19 cellular contexts compared by ENCODE assay signal in the genomic region with DNA sequence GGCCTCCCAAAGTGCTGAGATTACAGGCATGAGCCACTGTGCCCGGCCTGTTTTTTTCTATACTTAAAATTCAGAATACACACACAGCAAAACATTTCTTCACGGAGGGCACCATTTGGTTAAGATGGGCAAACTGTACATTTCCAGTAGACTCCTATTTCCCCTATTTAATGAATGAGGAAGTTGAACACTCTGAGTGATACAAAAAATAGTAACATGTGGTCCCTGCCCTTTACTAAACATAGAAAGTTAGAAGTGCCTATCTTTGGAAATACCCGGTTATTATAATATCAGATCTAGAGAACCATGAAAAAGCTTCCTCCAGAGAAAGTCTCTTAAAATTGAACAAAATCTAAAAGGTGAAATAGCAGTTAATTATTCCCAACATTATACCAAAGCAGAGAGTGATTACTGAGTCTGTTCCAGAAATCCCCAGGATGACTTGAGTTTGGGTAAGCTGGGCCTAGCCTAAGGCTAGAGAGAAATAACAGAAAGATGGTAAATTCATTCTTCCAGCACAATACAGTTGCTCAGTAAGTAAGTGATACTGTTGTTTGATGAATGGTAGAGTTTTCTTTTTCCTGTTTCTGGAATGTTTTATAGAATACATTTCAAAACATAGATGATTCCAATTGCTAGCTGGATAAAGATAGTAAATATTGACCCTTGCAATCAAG. TPM values are rescaled to one million over a fixed set of nuclear protein-coding genes. Genes with fewer than 3 reads are reported as not detected.
A peak's percentile ranks its signal among the peaks of the same experiment; 100 is the strongest.
DNase-seq lines count a peak whose midpoint lies in the region; ATAC-seq and TF ChIP-seq lines count a peak whose summit lies in the region.
"Had no signal": no experiment of that assay in that cellular context is flagged by ENCODE, and none has a peak within 500 bp of the region (broad histone marks: within the 10 kb centered on the region; RNA-seq: fewer than 3 reads in every experiment).

No MANE protein-coding gene starts in this region.

- H3K36me3 Mint-ChIP-seq in CD14-positive monocyte, result peaks cover 67 to 83% of the 10 kb centered on the region in 2 donors
- peaks cover 84% of the 10 kb centered on the region for H3K36me3 Mint-ChIP-seq in dendritic cell treated with granulocyte-macrophage colony-stimulating factor and Interleukin-4, amounts not matched to agents 40 ng/mL and 50 ng/mL, for 4 days (ENCODE audit: low read depth)

- H3K4me3 Mint-ChIP-seq in CD14-positive monocyte, result no peak overlapping the region
- no peak overlapping the region for H3K4me3 Mint-ChIP-seq in dendritic cell treated with granulocyte-macrophage colony-stimulating factor and Interleukin-4, amounts not matched to agents 40 ng/mL and 50 ng/mL, for 4 days
- H3K4me3 Mint-ChIP-seq: activated CD4-positive, alpha-beta memory T cell treated with anti-CD3 and anti-CD28 coated beads, Interleukin-2, amount 10 ng/mL, durations not matched to agents 7 days and 5 days; H9; mesothelial cell of epicardium had no signal

- intact Hi-C loops in CD14-positive monocyte (cut with micrococcal nuclease), result no loop called here
- intact Hi-C loops in dendritic cell treated with granulocyte-macrophage colony-stimulating factor and Interleukin-4, amounts not matched to agents 40 ng/mL and 50 ng/mL, for 4 days (cut with micrococcal nuclease), result no loop called here

- no peak for DNase-seq in CD14-positive monocyte (ENCODE audit: low spot score)
- peak; percentile 39 for DNase-seq in NAMALWA (ENCODE audit: low spot score)
- DNase-seq in stimulated activated CD4-positive, alpha-beta T cell treated with anti-CD3 and anti-CD28 coated beads, Interleukin-12 subunit alpha, Interleukin-12 subunit beta, amount 100 ng/mL, for 4 hours, result no peak
- DNase-seq in DMS 273 (lab: John Stamatoyannopoulos, UW; ENCODE audit: unreplicated experiment), result no peak
- DNase-seq: activated CD4-positive, alpha-beta memory T cell treated with anti-CD3 and anti-CD28 coated beads, Interleukin-2, amount 10 ng/mL, durations not matched to agents 7 days and 5 days; activated naive CD4-positive, alpha-beta T cell treated with Interleukin-2 at 50 U/mL for 16 hours; DND-41; H9; NCI-H1092 treated with DMSO at 0.1 percent for 48 hours; NCI-H345; Peyer's patch; posterior cingulate gyrus; T-helper 9 cell; trophoblast cell had no signal

- no peak for TF ChIP-seq CTCF in CD14-positive monocyte (IDR thresholded peaks at IDR 0.05)

- H3K27ac Mint-ChIP-seq in CD14-positive monocyte, result peak overlapping the region; percentile 77 to 89 (median 83)
- peak overlapping the region; percentile 13 for H3K27ac Mint-ChIP-seq in dendritic cell treated with granulocyte-macrophage colony-stimulating factor and Interleukin-4, amounts not matched to agents 40 ng/mL and 50 ng/mL, for 4 days
- H3K27ac Mint-ChIP-seq: activated CD4-positive, alpha-beta memory T cell treated with anti-CD3 and anti-CD28 coated beads, Interleukin-2, amount 10 ng/mL, durations not matched to agents 7 days and 5 days; H9; mesothelial cell of epicardium had no signal

- H3K9me3 Mint-ChIP-seq in CD14-positive monocyte, result no peaks in the 10 kb centered on the region
- H3K9me3 Mint-ChIP-seq in dendritic cell treated with granulocyte-macrophage colony-stimulating factor and Interleukin-4, amounts not matched to agents 40 ng/mL and 50 ng/mL, for 4 days, result no peaks in the 10 kb centered on the region
- H3K9me3 Mint-ChIP-seq: activated CD4-positive, alpha-beta memory T cell treated with anti-CD3 and anti-CD28 coated beads, Interleukin-2, amount 10 ng/mL, durations not matched to agents 7 days and 5 days; H9; mesothelial cell of epicardium had no signal

- H3K4me1 Mint-ChIP-seq in CD14-positive monocyte, result peaks cover 15% of the 10 kb centered on the region
- peaks cover 16% of the 10 kb centered on the region for H3K4me1 Mint-ChIP-seq in dendritic cell treated with granulocyte-macrophage colony-stimulating factor and Interleukin-4, amounts not matched to agents 40 ng/mL and 50 ng/mL, for 4 days (ENCODE audit: low read depth)

- ATAC-seq in GM18909 (IDR thresholded peaks at IDR 0.05; ENCODE audit: poor library complexity, unreplicated experiment), result peak; percentile 46
- no peak for ATAC-seq in GM18867 (IDR thresholded peaks at IDR 0.05; ENCODE audit: unreplicated experiment)
- ATAC-seq in GM18511 (IDR thresholded peaks at IDR 0.05; ENCODE audit: unreplicated experiment), result no peak

- H3K27me3 Mint-ChIP-seq in CD14-positive monocyte (ENCODE audit: low read depth in 3 of 3), result no peaks in the 10 kb centered on the region
- H3K27me3 Mint-ChIP-seq in dendritic cell treated with granulocyte-macrophage colony-stimulating factor and Interleukin-4, amounts not matched to agents 40 ng/mL and 50 ng/mL, for 4 days, result no peaks in the 10 kb centered on the region
- H3K27me3 Mint-ChIP-seq: activated CD4-positive, alpha-beta memory T cell treated with anti-CD3 and anti-CD28 coated beads, Interleukin-2, amount 10 ng/mL, durations not matched to agents 7 days and 5 days had no signal

RNA-seq across cellular contexts. Expression of gene RMC1, which starts 23.3 kb away (rescaled TPM):
- 10 to 100 TPM; 21.9 to 30.1 TPM for polyA plus RNA-seq in CD14-positive monocyte

RNA-seq across cellular contexts. Expression of gene RIOK3, which starts 26.9 kb away (rescaled TPM):
- polyA plus RNA-seq in CD14-positive monocyte, result 10 to 100 TPM; 50.9 to 62.2 TPM
